Comparison of ENCODE assay signal across 8 cellular contexts in genomic region chr2:241217320-241218031, GRCh38. TPM values are rescaled to one million over a fixed set of nuclear protein-coding genes. Genes with fewer than 3 reads are reported as not detected.
DNase-seq lines count a peak whose midpoint lies in the region; ATAC-seq and TF ChIP-seq lines count a peak whose summit lies in the region.

No MANE protein-coding gene starts in this region.

- TF ChIP-seq CTCF in HFF-Myc (IDR thresholded peaks at IDR 0.05; ENCODE audit: low read depth, low read length, missing control alignments): no peak
- TF ChIP-seq CTCF in OCI-LY3 (IDR thresholded peaks at IDR 0.05; ENCODE audit: low read depth, low read length): no peak
- no peak for TF ChIP-seq CTCF in foreskin fibroblast (IDR thresholded peaks at IDR 0.05; ENCODE audit: low read depth, low read length)
- TF ChIP-seq CTCF in thyroid gland (IDR thresholded peaks at IDR 0.05): peak in 1 of 6 experiments; percentile 23

- H2AFZ ChIP-seq in OCI-LY3 (ENCODE audit: low read depth, low read length): no peak overlapping the region

- peak overlapping the region; percentile 69 for H3K4me3 Mint-ChIP-seq in activated naive CD4-positive, alpha-beta T cell treated with anti-CD3 and anti-CD28 coated beads, Interleukin-2, amount 10 ng/mL, durations not matched to agents 7 days and 5 days
- H3K4me3 Mint-ChIP-seq in naive thymus-derived CD8-positive, alpha-beta T cell: peak overlapping the region; percentile 50 to 88 (median 82)

- H3K4me1 ChIP-seq in ES-I3 (ENCODE audit: insufficient read depth, low read length): peaks cover 6% of the 10 kb centered on the region; the same call in 1 of the 2 replicates
- H3K4me1 ChIP-seq in OCI-LY3 (ENCODE audit: low read length): no peaks in the 10 kb centered on the region
- peaks cover 8 to 9% of the 10 kb centered on the region in 2 donors for H3K4me1 ChIP-seq in thyroid gland

- peak; percentile 35 to 55 for ATAC-seq in naive thymus-derived CD8-positive, alpha-beta T cell
- no peak for ATAC-seq in GM21717 (IDR thresholded peaks at IDR 0.05; ENCODE audit: unreplicated experiment)

- POLR2A ChIA-PET in naive thymus-derived CD8-positive, alpha-beta T cell (lab: Charles Lee): interaction anchor here (1.0 to 1.5 kb wide), 2 partner anchors 10 to 656 kb away, joined by 3 read pairs; no protein-coding TSS in a partner anchor

- WGBS in thyroid gland, 2 donors: 0% methylated on average over 1 to 3 of the region's 77 CpGs

- peak; percentile 29 to 51 for TF ChIP-seq POLR2A in thyroid gland (IDR thresholded peaks at IDR 0.05)

- no peaks in the 10 kb centered on the region for H4K20me1 ChIP-seq in OCI-LY3 (ENCODE audit: insufficient read depth, low read length)

- H3K27me3 Mint-ChIP-seq in activated naive CD4-positive, alpha-beta T cell treated with anti-CD3 and anti-CD28 coated beads, Interleukin-2, amount 10 ng/mL, durations not matched to agents 7 days and 5 days: peaks cover 75% of the 10 kb centered on the region
- H3K27me3 Mint-ChIP-seq in naive thymus-derived CD8-positive, alpha-beta T cell: peaks cover 0 to 3% (median 2%) of the 10 kb centered on the region in 5 donors

- H3K36me3 ChIP-seq in ES-I3 (ENCODE audit: insufficient read depth, low read length) (no peaks in the 10 kb centered on the region), OCI-LY3 (replicated peaks; ENCODE audit: low read depth, low read length) (no peaks in the 10 kb centered on the region), thyroid gland (no peaks in the 10 kb centered on the region)

- no peak overlapping the region for H3K27ac Mint-ChIP-seq in activated naive CD4-positive, alpha-beta T cell treated with anti-CD3 and anti-CD28 coated beads, Interleukin-2, amount 10 ng/mL, durations not matched to agents 7 days and 5 days
- peak overlapping the region in 5 of 10 donors; percentile 43 to 81 (median 79) for H3K27ac Mint-ChIP-seq in naive thymus-derived CD8-positive, alpha-beta T cell

- 0 out of 2 replicates have a peak, but pooled peaks cover 4% of the 10 kb centered on the region for H3K27me3 ChIP-seq in OCI-LY3 (ENCODE audit: low read depth, low read length)
- H3K27me3 ChIP-seq in thyroid gland: no peaks in the 10 kb centered on the region

- H3K9ac ChIP-seq in ES-I3 (ENCODE audit: low read depth, low read length): peak overlapping the region; percentile 74
- no peak overlapping the region for H3K9ac ChIP-seq in OCI-LY3 (ENCODE audit: low read length)

- no peaks in the 10 kb centered on the region for H3K36me3 Mint-ChIP-seq in activated naive CD4-positive, alpha-beta T cell treated with anti-CD3 and anti-CD28 coated beads, Interleukin-2, amount 10 ng/mL, durations not matched to agents 7 days and 5 days
- no peaks in the 10 kb centered on the region for H3K36me3 Mint-ChIP-seq in naive thymus-derived CD8-positive, alpha-beta T cell

- H3K79me2 ChIP-seq in OCI-LY3 (ENCODE audit: low read length): no peaks in the 10 kb centered on the region

- H3K9me3 ChIP-seq in ES-I3 (ENCODE audit: control insufficient read depth, insufficient read depth, low read length): no peaks in the 10 kb centered on the region
- H3K9me3 ChIP-seq in OCI-LY3 (ENCODE audit: insufficient read depth, low read length): no peaks in the 10 kb centered on the region
- no peaks in the 10 kb centered on the region for H3K9me3 ChIP-seq in thyroid gland

- CTCF ChIA-PET in activated naive CD4-positive, alpha-beta T cell treated with anti-CD3 and anti-CD28 coated beads, Interleukin-2, amount 10 ng/mL, durations not matched to agents 7 days and 5 days (lab: Charles Lee): no interaction called here

- peak overlapping the region; percentile 44 for H3K4me2 ChIP-seq in OCI-LY3 (ENCODE audit: low read length)

- H3K4me1 Mint-ChIP-seq in activated naive CD4-positive, alpha-beta T cell treated with anti-CD3 and anti-CD28 coated beads, Interleukin-2, amount 10 ng/mL, durations not matched to agents 7 days and 5 days: peaks cover 9% of the 10 kb centered on the region
- H3K4me1 Mint-ChIP-seq in naive thymus-derived CD8-positive, alpha-beta T cell: peaks cover 7 to 18% (median 10%) of the 10 kb centered on the region in 4 donors

- intact Hi-C loops in thyroid gland (cut with DNase I): no loop called here

- peak overlapping the region; percentile 39 for H3K4me3 ChIP-seq in HFF-Myc (replicated peaks; ENCODE audit: low read depth, low read length)
- peak overlapping the region; percentile 68 for H3K4me3 ChIP-seq in OCI-LY3 (ENCODE audit: low read length)
- peak overlapping the region; percentile 38 to 48 for H3K4me3 ChIP-seq in foreskin fibroblast (ENCODE audit: low read depth in 1 of 2, low read length in 2 of 2)
- peak overlapping the region in 1 of 3 donors; percentile 26 for H3K4me3 ChIP-seq in thyroid gland (replicated peaks in 1 of 3)

- H3K27ac ChIP-seq in OCI-LY3 (ENCODE audit: low read length) (no peak overlapping the region), thyroid gland (peak overlapping the region; percentile 68 to 85 (median 83))

- DNase-seq in HFF-Myc (ENCODE audit: extremely low read depth, low read depth): no peak
- DNase-seq in activated naive CD4-positive, alpha-beta T cell treated with anti-CD3 and anti-CD28 coated beads, Interleukin-2, amount 10 ng/mL, durations not matched to agents 7 days and 5 days: peak; percentile 57
- peak; percentile 53 to 80 for DNase-seq in foreskin fibroblast
- peak in 7 of 10 donors; percentile 27 to 67 (median 33) for DNase-seq in naive thymus-derived CD8-positive, alpha-beta T cell
- peak; percentile 88 to 89 for DNase-seq in thyroid gland

- no peaks in the 10 kb centered on the region for H3K9me3 Mint-ChIP-seq in activated naive CD4-positive, alpha-beta T cell treated with anti-CD3 and anti-CD28 coated beads, Interleukin-2, amount 10 ng/mL, durations not matched to agents 7 days and 5 days
- no peaks in the 10 kb centered on the region for H3K9me3 Mint-ChIP-seq in naive thymus-derived CD8-positive, alpha-beta T cell

RNA-seq across cellular contexts. Expression of gene ANO7, which starts 29.0 kb away (rescaled TPM):
- under 1 TPM; 0.57 to 0.77 TPM for total RNA-seq in naive thymus-derived CD8-positive, alpha-beta T cell
- polyA plus RNA-seq in naive thymus-derived CD8-positive, alpha-beta T cell: under 1 TPM in 1 of 3 donors, not detected in 2; 0.16 TPM
- 1 to 10 TPM in 1 of 4 donors, under 1 TPM in 2, not detected in 1; 0.94 to 1.8 (median 0.98) TPM for total RNA-seq in thyroid gland
